Comparison of ENCODE assay signal across 8 cellular contexts in the genomic region with DNA sequence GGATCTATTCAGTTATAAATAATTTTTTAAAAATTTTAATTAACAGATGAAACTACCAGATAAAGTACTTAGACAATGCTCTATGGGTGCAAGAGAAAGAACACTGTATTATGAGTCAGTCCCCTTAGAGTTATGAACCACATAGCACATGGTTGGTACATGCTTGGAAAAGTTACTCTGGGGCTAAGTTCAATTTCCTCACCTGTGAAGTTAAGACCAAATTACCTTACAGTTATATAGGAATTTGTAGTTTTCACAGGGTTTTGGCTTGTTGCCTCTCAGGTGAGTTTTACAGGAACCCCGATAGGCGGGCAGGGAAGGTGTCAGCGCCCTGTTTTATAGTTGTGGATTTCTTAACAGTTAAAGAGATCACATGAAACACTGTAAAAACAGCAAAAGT. TPM values are rescaled to one million over a fixed set of nuclear protein-coding genes. Genes with fewer than 3 reads are reported as not detected.
DNase-seq lines count a peak whose midpoint lies in the region; ATAC-seq lines count a peak whose summit lies in the region.

No MANE protein-coding gene starts in this region.

- peak overlapping the region; percentile 91 to 95 (median 91) for H3K4me3 Mint-ChIP-seq in T-cell

- H3K4me3 ChIP-seq in skeletal muscle cell (ENCODE audit: low read depth, low read length) = peak overlapping the region; percentile 87

- H3K9me3 Mint-ChIP-seq in T-cell = no peaks in the 10 kb centered on the region

- CTCF ChIA-PET in T-cell (lab: Charles Lee) = no interaction called here

- peaks cover 0 to under 1% of the 10 kb centered on the region in 2 donors for H3K27me3 Mint-ChIP-seq in T-cell

- H3K36me3 Mint-ChIP-seq in T-cell = no peaks in the 10 kb centered on the region

- H3K4me1 Mint-ChIP-seq in T-cell = peaks cover 42 to 48% (median 42%) of the 10 kb centered on the region in 3 donors

- ATAC-seq in T-cell (replicated peaks in 1 of 4) (no peak), HG02678 (IDR thresholded peaks at IDR 0.05; ENCODE audit: unreplicated experiment) (no peak), HG02610 (IDR thresholded peaks at IDR 0.05; ENCODE audit: unreplicated experiment) (no peak)

- H3K27ac Mint-ChIP-seq in T-cell = peak overlapping the region; percentile 67 to 82

- POLR2A ChIA-PET in T-cell (lab: Charles Lee) = no interaction called here

- DNase-seq in NOMO-1 treated with DMSO at 0.1 percent for 48 hours (lab: John Stamatoyannopoulos, UW; ENCODE audit: unreplicated experiment) (peak; percentile 20), NOMO-1 treated with dmso at 0.1 percent for 144 hours (lab: John Stamatoyannopoulos, UW; ENCODE audit: unreplicated experiment) (no peak), T-cell (no peak), glomerular visceral epithelial cell (ENCODE audit: extremely low spot score) (peak; percentile 13), skeletal muscle cell (ENCODE audit: low read depth) (no peak)
- no peak for DNase-seq in stimulated activated naive CD4-positive, alpha-beta T cell (lab: John Stamatoyannopoulos, UW)

RNA-seq across cellular contexts. Expression of gene PANK3, which starts 1.2 kb away (rescaled TPM):
- total RNA-seq in T-cell = 10 to 100 TPM; 33.9 to 41.1 (median 37.7) TPM

RNA-seq across cellular contexts. Expression of gene FBLL1, which starts 48.9 kb away (rescaled TPM):
- total RNA-seq in T-cell = under 1 TPM in 1 of 5 donors, not detected in 4; 0.18 TPM

Comparison
In these comparisons a context has a peak if more than half of its experiments do, and no peak if none do; other contexts are left out.
1. DNase-seq: peak in NOMO-1 treated with DMSO at 0.1 percent for 48 hours (single experiment) and glomerular visceral epithelial cell (single experiment); none in NOMO-1 treated with dmso at 0.1 percent for 144 hours (single experiment), T-cell (0 of 34), skeletal muscle cell (single experiment) and stimulated activated naive CD4-positive, alpha-beta T cell (0 of 6).